In the genomic region with DNA sequence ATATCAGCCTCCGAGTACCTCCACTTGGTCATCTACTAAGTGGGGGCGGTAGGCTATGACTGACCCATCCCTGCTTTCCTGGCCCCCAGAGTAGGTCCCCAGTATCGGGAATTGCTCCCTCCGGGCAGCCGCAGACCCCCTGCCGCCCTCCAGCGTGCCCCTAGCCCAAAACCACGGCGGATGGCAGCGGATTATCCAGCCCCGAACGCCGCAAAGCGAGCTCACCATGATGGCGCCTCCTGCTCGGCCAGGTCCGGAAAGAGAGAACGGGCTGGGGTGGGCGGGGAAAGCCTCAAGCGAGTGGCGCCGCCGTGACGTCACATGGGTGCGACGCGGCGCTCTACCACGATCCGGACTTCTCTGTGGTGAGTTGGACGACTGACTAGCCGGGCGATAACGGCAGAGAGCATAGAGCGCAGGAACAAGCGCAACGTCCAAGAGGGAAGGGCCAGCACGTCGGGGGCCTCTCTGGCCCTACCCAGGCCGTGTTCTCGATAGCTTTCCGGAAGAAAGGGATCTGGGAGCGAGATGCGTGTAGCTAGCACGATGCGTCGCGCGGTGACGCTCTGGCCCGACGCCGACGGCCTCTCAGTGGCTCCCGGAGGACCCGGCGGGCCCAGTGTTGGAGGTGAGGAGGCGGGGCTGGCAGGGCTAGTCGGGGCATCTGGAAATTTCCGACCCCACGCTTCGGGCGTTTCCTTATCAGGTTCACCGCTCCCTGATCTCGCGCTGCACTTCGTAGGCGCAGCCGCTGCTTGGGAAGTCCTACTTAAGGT, we compare ENCODE assay signal across 1 cellular context.
A peak's percentile ranks its signal among the peaks of the same experiment; 100 is the strongest.
TF ChIP-seq lines count a peak whose summit lies in the region.

RPL18 (minus strand) TSS at position 263 of the 776 bp plus-strand sequence; CDS start at position 228, 35 bp downstream.
A gene with protein sequence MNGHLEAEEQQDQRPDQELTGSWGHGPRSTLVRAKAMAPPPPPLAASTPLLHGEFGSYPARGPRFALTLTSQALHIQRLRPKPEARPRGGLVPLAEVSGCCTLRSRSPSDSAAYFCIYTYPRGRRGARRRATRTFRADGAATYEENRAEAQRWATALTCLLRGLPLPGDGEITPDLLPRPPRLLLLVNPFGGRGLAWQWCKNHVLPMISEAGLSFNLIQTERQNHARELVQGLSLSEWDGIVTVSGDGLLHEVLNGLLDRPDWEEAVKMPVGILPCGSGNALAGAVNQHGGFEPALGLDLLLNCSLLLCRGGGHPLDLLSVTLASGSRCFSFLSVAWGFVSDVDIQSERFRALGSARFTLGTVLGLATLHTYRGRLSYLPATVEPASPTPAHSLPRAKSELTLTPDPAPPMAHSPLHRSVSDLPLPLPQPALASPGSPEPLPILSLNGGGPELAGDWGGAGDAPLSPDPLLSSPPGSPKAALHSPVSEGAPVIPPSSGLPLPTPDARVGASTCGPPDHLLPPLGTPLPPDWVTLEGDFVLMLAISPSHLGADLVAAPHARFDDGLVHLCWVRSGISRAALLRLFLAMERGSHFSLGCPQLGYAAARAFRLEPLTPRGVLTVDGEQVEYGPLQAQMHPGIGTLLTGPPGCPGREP (plus strand): TSS at position 591 of the 776 bp plus-strand sequence. CDS start 1,009 bp downstream, outside the sequence.

TF ChIP-seq in K562, 482 proteins besides CTCF, POLR2A, EP300 and RAD21 (continued from another document and continues in another):
- TF ChIP-seq, protein P1, sequence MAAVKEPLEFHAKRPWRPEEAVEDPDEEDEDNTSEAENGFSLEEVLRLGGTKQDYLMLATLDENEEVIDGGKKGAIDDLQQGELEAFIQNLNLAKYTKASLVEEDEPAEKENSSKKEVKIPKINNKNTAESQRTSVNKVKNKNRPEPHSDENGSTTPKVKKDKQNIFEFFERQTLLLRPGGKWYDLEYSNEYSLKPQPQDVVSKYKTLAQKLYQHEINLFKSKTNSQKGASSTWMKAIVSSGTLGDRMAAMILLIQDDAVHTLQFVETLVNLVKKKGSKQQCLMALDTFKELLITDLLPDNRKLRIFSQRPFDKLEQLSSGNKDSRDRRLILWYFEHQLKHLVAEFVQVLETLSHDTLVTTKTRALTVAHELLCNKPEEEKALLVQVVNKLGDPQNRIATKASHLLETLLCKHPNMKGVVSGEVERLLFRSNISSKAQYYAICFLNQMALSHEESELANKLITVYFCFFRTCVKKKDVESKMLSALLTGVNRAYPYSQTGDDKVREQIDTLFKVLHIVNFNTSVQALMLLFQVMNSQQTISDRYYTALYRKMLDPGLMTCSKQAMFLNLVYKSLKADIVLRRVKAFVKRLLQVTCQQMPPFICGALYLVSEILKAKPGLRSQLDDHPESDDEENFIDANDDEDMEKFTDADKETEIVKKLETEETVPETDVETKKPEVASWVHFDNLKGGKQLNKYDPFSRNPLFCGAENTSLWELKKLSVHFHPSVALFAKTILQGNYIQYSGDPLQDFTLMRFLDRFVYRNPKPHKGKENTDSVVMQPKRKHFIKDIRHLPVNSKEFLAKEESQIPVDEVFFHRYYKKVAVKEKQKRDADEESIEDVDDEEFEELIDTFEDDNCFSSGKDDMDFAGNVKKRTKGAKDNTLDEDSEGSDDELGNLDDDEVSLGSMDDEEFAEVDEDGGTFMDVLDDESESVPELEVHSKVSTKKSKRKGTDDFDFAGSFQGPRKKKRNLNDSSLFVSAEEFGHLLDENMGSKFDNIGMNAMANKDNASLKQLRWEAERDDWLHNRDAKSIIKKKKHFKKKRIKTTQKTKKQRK (IDR thresholded peaks at IDR 0.05; ENCODE audit: borderline replicate concordance, low read depth, low read length), result no peak
- TF ChIP-seq MGA (IDR thresholded peaks at IDR 0.05) (no peak; the same call in 1 of the 2 replicates), NRF1 (conservative IDR thresholded peaks at IDR 0.05 in 1 of 2, IDR thresholded peaks at IDR 0.05 in 1 of 2) (peak; percentile 87 to 89), CGGBP1 (CRISPR knock-in tag; IDR thresholded peaks at IDR 0.05) (no peak), TAF7 (tag; IDR thresholded peaks at IDR 0.05) (peak; percentile 99), RBM39 (optimal IDR thresholded peaks at IDR 0.05; ENCODE audit: low read depth, low read length) (peak; percentile 93), ZC3H4 (CRISPR knock-in tag; IDR thresholded peaks at IDR 0.05; ENCODE audit: borderline replicate concordance) (no peak), ZBTB8A (IDR thresholded peaks at IDR 0.05; ENCODE audit: partially characterized antibody) (no peak), HSF4 (CRISPR knock-in tag; IDR thresholded peaks at IDR 0.05; ENCODE audit: borderline replicate concordance) (no peak), TEAD1 (CRISPR knock-in tag; IDR thresholded peaks at IDR 0.05) (no peak; a peak in 2 of 4 replicates), RAD51 (IDR thresholded peaks at IDR 0.05; ENCODE audit: borderline replicate concordance, low read depth) (no peak), VEZF1 (CRISPR knock-in tag; IDR thresholded peaks at IDR 0.05) (peak; percentile 88), THRAP3 (IDR thresholded peaks at IDR 0.05; ENCODE audit: borderline replicate concordance) (no peak), RFX1 (IDR thresholded peaks at IDR 0.05) (no peak; the same call in 1 of the 2 replicates), RBM15 (IDR thresholded peaks at IDR 0.05; ENCODE audit: insufficient read depth, low read length) (no peak), KAT7 (CRISPR knock-in tag; IDR thresholded peaks at IDR 0.05; ENCODE audit: borderline replicate concordance) (peak; percentile 87; the same call in 1 of the 2 replicates), ARID1B (IDR thresholded peaks at IDR 0.05) (peak; percentile 60; the same call in 1 of the 2 replicates), ZNF23 (CRISPR knock-in tag; IDR thresholded peaks at IDR 0.05) (no peak)
- TF ChIP-seq, protein P2, sequence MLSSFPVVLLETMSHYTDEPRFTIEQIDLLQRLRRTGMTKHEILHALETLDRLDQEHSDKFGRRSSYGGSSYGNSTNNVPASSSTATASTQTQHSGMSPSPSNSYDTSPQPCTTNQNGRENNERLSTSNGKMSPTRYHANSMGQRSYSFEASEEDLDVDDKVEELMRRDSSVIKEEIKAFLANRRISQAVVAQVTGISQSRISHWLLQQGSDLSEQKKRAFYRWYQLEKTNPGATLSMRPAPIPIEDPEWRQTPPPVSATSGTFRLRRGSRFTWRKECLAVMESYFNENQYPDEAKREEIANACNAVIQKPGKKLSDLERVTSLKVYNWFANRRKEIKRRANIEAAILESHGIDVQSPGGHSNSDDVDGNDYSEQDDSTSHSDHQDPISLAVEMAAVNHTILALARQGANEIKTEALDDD (IDR thresholded peaks at IDR 0.05), result peak; percentile 93
- TF ChIP-seq, protein P3, sequence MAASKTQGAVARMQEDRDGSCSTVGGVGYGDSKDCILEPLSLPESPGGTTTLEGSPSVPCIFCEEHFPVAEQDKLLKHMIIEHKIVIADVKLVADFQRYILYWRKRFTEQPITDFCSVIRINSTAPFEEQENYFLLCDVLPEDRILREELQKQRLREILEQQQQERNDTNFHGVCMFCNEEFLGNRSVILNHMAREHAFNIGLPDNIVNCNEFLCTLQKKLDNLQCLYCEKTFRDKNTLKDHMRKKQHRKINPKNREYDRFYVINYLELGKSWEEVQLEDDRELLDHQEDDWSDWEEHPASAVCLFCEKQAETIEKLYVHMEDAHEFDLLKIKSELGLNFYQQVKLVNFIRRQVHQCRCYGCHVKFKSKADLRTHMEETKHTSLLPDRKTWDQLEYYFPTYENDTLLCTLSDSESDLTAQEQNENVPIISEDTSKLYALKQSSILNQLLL (CRISPR knock-in tag; IDR thresholded peaks at IDR 0.05; ENCODE audit: borderline replicate concordance), result no peak
- TF ChIP-seq, protein P4, sequence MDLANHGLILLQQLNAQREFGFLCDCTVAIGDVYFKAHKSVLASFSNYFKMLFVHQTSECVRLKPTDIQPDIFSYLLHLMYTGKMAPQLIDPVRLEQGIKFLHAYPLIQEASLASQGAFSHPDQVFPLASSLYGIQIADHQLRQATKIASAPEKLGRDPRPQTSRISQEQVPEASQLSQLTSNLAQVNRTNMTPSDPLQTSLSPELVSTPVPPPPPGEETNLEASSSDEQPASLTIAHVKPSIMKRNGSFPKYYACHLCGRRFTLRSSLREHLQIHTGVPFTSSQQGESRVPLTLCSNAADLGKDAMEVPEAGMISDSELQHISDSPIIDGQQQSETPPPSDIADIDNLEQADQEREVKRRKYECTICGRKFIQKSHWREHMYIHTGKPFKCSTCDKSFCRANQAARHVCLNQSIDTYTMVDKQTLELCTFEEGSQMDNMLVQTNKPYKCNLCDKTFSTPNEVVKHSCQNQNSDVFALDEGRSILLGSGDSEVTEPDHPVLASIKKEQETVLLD (IDR thresholded peaks at IDR 0.05), result peak; percentile 99
- TF ChIP-seq, protein P5, sequence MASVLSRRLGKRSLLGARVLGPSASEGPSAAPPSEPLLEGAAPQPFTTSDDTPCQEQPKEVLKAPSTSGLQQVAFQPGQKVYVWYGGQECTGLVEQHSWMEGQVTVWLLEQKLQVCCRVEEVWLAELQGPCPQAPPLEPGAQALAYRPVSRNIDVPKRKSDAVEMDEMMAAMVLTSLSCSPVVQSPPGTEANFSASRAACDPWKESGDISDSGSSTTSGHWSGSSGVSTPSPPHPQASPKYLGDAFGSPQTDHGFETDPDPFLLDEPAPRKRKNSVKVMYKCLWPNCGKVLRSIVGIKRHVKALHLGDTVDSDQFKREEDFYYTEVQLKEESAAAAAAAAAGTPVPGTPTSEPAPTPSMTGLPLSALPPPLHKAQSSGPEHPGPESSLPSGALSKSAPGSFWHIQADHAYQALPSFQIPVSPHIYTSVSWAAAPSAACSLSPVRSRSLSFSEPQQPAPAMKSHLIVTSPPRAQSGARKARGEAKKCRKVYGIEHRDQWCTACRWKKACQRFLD (CRISPR knock-in tag; IDR thresholded peaks at IDR 0.05), result peak; percentile 84
